8 cellular contexts compared by ENCODE assay signal in the genomic region with DNA sequence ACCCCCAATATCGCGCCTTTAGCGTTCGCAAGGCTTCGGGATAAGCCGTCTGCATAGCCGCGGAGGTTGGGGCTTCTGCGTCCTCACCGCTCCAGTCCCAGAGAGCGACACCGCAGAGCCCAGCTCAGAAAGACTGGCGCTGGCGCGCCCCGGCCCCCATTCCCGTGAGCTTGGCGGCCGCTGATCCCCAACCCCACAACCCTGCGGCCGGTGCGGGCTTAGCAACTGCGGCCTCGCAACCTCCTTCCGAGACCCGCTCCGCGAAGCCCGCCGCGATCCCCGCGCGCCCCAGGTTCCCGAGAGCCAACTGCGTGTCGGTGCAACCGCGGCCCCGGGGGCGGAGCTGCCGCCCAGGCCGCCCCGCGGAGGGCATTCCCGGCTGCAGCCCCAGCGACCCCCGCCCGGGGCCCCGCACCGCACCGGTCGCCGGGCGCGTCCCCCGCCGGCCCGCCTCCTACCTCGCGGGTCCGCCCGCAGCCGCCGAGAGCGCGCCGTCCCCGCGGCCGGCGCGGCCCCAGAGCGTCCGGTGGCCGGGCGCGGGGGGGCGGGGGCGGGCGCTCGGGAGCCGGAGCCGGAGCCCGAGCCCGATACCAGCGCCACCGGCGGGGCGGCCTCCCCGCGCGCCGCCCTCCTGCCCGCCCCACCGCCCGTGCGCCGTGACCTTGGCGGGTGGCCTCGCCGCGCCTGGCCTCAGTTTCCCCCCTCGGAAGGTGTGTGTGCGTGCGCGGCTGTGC.
DNase-seq lines count a peak whose midpoint lies in the region; ATAC-seq, FAIRE-seq and TF ChIP-seq lines count a peak whose summit lies in the region.

No MANE protein-coding gene starts in this region.

- FAIRE-seq in A549 (lab: Jason Lieb, UNC) = no peak

- peak; percentile 17 to 56 for DNase-seq in A549 (ENCODE audit: low read depth in 1 of 2, low spot score in 1 of 2)
- peak; percentile 74 for DNase-seq in GM13977 (ENCODE audit: low spot score)
- DNase-seq in OCI-M1 (lab: John Stamatoyannopoulos, UW) = peak; percentile 49
- no peak for DNase-seq in cerebellar nuclear complex (lab: John Stamatoyannopoulos, UW)
- no peak for DNase-seq in HK-2 (ENCODE audit: unreplicated experiment)
- DNase-seq in NCI-H1048 (lab: John Stamatoyannopoulos, UW) = no peak

- peak overlapping the region; percentile 84 for H3K4me3 ChIP-seq in A549
- H3K4me3 ChIP-seq in mononuclear cell (ENCODE audit: low read length) = peak overlapping the region; percentile 61

- no peaks in the 10 kb centered on the region for H3K27me3 Mint-ChIP-seq in dendritic cell treated with granulocyte-macrophage colony-stimulating factor and Interleukin-4, amounts not matched to agents 40 ng/mL and 50 ng/mL, for 4 days

- peaks cover 73% of the 10 kb centered on the region for H3K4me1 Mint-ChIP-seq in dendritic cell treated with granulocyte-macrophage colony-stimulating factor and Interleukin-4, amounts not matched to agents 40 ng/mL and 50 ng/mL, for 4 days (ENCODE audit: low read depth)

- H3K9me3 ChIP-seq in A549 = no peaks in the 10 kb centered on the region
- no peaks in the 10 kb centered on the region for H3K9me3 ChIP-seq in mononuclear cell (ENCODE audit: low read depth, low read length)

- H3K36me3 Mint-ChIP-seq in dendritic cell treated with granulocyte-macrophage colony-stimulating factor and Interleukin-4, amounts not matched to agents 40 ng/mL and 50 ng/mL, for 4 days (ENCODE audit: low read depth) = peaks cover 65% of the 10 kb centered on the region

- no peaks in the 10 kb centered on the region for H3K9me3 Mint-ChIP-seq in dendritic cell treated with granulocyte-macrophage colony-stimulating factor and Interleukin-4, amounts not matched to agents 40 ng/mL and 50 ng/mL, for 4 days

- CTCF ChIA-PET in A549 (lab: Yijun Ruan, JAX) = interaction anchor here (0.6 to 5.3 kb wide), 10 partner anchors 11 to 152 kb away, joined by 3 to 56 read pairs (median 8); a partner anchor contains a TSS

- peak overlapping the region; percentile 90 for H3K4me3 Mint-ChIP-seq in dendritic cell treated with granulocyte-macrophage colony-stimulating factor and Interleukin-4, amounts not matched to agents 40 ng/mL and 50 ng/mL, for 4 days

- intact Hi-C loops in dendritic cell treated with granulocyte-macrophage colony-stimulating factor and Interleukin-4, amounts not matched to agents 40 ng/mL and 50 ng/mL, for 4 days (cut with micrococcal nuclease) = loop anchor here (5.0 kb wide), 1 partner anchor 36 kb away; no protein-coding TSS in a partner anchor

- in situ Hi-C loops in GM13977 (cut with MboI; ENCODE audit: low pct_unique_long_range_greater_than_20kb, low sequenced_read_pairs, unreplicated experiment) = no loop called here

- peak overlapping the region; percentile 74 to 85 for H3K27ac ChIP-seq in A549

- no CpG with 5 or more reads among the region's 107 CpGs for WGBS in A549 (ENCODE audit: missing lambda C conversion rate)

- TF ChIP-seq CTCF in A549 (IDR thresholded peaks at IDR 0.05) (no peak), GM13977 (IDR thresholded peaks at IDR 0.05; ENCODE audit: extremely low read depth, insufficient read depth, missing control alignments) (no peak)

- no peak for TF ChIP-seq EP300 in A549 (IDR thresholded peaks at IDR 0.05)

- POLR2A ChIA-PET in A549 (lab: Yijun Ruan, JAX) = interaction anchor here (0.7 kb wide), 1 partner anchor 435 kb away, joined by 4 read pairs; no protein-coding TSS in a partner anchor

- no peak for TF ChIP-seq RAD21 in A549 (conservative IDR thresholded peaks at IDR 0.05 in 1 of 2, IDR thresholded peaks at IDR 0.05 in 1 of 2)

- no peak for TF ChIP-seq POLR2A in A549 (IDR thresholded peaks at IDR 0.05; ENCODE audit: low read length)

- peak; percentile 19 to 23 for ATAC-seq in A549

- no peaks in the 10 kb centered on the region for H3K27me3 ChIP-seq in mononuclear cell (ENCODE audit: insufficient read depth, low read length)

- H3K27ac Mint-ChIP-seq in dendritic cell treated with granulocyte-macrophage colony-stimulating factor and Interleukin-4, amounts not matched to agents 40 ng/mL and 50 ng/mL, for 4 days = peak overlapping the region; percentile 82

- peak overlapping the region; percentile 96 for H3K4me2 ChIP-seq in A549

- H3K4me1 ChIP-seq in A549 (peaks cover 34% of the 10 kb centered on the region), mononuclear cell (ENCODE audit: insufficient read depth, low read length) (peaks cover 79% of the 10 kb centered on the region)

TF ChIP-seq in A549, 52 proteins besides CTCF, POLR2A, EP300 and RAD21:
- TF ChIP-seq, protein P1, sequence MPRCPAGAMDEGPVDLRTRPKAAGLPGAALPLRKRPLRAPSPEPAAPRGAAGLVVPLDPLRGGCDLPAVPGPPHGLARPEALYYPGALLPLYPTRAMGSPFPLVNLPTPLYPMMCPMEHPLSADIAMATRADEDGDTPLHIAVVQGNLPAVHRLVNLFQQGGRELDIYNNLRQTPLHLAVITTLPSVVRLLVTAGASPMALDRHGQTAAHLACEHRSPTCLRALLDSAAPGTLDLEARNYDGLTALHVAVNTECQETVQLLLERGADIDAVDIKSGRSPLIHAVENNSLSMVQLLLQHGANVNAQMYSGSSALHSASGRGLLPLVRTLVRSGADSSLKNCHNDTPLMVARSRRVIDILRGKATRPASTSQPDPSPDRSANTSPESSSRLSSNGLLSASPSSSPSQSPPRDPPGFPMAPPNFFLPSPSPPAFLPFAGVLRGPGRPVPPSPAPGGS (IDR thresholded peaks at IDR 0.05) = no peak
- 0 out of 2 replicates have a peak, but pooled peaks have one; percentile 33 for TF ChIP-seq RNF2 (IDR thresholded peaks at IDR 0.05; ENCODE audit: borderline replicate concordance, low read depth)

Comparison
In these comparisons a context has a peak if more than half of its experiments do, and no peak if none do; other contexts are left out.
1. DNase-seq: peak in A549 (2 of 2), GM13977 (single experiment) and OCI-M1 (single experiment); none in cerebellar nuclear complex (0 of 2), HK-2 (single experiment) and NCI-H1048 (single experiment).